Comparison of ENCODE assay signal across 8 cellular contexts in the genomic region with DNA sequence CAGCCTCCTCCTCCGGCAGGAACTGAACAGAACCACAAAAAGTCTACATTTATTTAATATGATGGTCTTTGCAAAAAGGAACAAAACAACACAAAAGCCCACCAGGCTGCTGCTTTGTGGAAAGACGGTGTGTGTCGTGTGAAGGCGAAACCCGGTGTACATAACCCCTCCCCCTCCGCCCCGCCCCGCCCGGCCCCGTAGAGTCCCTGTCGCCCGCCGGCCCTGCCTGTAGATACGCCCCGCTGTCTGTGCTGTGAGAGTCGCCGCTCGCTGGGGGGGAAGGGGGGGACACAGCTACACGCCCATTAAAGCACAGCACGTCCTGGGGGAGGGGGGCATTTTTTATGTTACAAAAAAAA.
DNase-seq lines count a peak whose midpoint lies in the region; ATAC-seq and TF ChIP-seq lines count a peak whose summit lies in the region.

No MANE protein-coding gene starts in this region.

- no peak overlapping the region for H2AK5ac ChIP-seq in mesendoderm (ENCODE audit: low read length)

- no peaks in the 10 kb centered on the region for H3K36me3 ChIP-seq in mesendoderm (ENCODE audit: control insufficient read depth, insufficient read depth, low read length)

- H3K27ac ChIP-seq in mesendoderm (ENCODE audit: low read depth, low read length), result no peak overlapping the region

- no peaks in the 10 kb centered on the region for H3K9me3 Mint-ChIP-seq in activated naive CD4-positive, alpha-beta T cell treated with anti-CD3 and anti-CD28 coated beads, Interleukin-2, amount 50 U/mL, for 72 hours

- no peak overlapping the region for H4K5ac ChIP-seq in mesendoderm (ENCODE audit: low read length)

- TF ChIP-seq CTCF in AG10803 (conservative IDR thresholded peaks at IDR 0.05; ENCODE audit: low read length), result no peak

- no peak overlapping the region for H2BK15ac ChIP-seq in mesendoderm (replicated peaks; ENCODE audit: low read depth)

- no peak overlapping the region for H3K18ac ChIP-seq in mesendoderm (ENCODE audit: low read length)

- H3K4me3 ChIP-seq in AG10803 (ENCODE audit: low read length), result peak overlapping the region; percentile 2; the same call in 1 of the 2 replicates
- H3K4me3 ChIP-seq in mesendoderm (ENCODE audit: low read length), result no peak overlapping the region

- DNase-seq in AG10803 (ENCODE audit: low read depth) (no peak), HuH-7.5 (ENCODE audit: low spot score) (peak; percentile 76), mesendoderm (peak; percentile 44), NOMO-1 (lab: John Stamatoyannopoulos, UW; ENCODE audit: unreplicated experiment in 2 of 2) (no peak)
- DNase-seq in activated naive CD4-positive, alpha-beta T cell treated with anti-CD3 and anti-CD28 coated beads, Interleukin-2, amount 50 U/mL, for 72 hours (ENCODE audit: low spot score in 2 of 2), result no peak

- H4K8ac ChIP-seq in mesendoderm (ENCODE audit: low read depth, low read length), result no peak overlapping the region

- H3K4me2 ChIP-seq in mesendoderm (ENCODE audit: low read length), result peak overlapping the region; percentile 43

- H3K56ac ChIP-seq in mesendoderm (ENCODE audit: low read length), result no peak overlapping the region

- H3K4ac ChIP-seq in mesendoderm (ENCODE audit: low read depth, low read length), result no peak overlapping the region

- H3K4me1 ChIP-seq in mesendoderm (ENCODE audit: control insufficient read depth, low read depth, low read length), result no peaks in the 10 kb centered on the region

- H3K23ac ChIP-seq in mesendoderm (ENCODE audit: low read length), result no peak overlapping the region

- peaks cover 84% of the 10 kb centered on the region for H3K27me3 ChIP-seq in mesendoderm (ENCODE audit: insufficient read depth, low read length, poor library complexity)

- no peaks in the 10 kb centered on the region for H3K79me1 ChIP-seq in mesendoderm (ENCODE audit: low read length)

- no CpG with 5 or more reads among the region's 20 CpGs for WGBS in mesendoderm (ENCODE audit: extremely low coverage, insufficient coverage, low lambda C conversion rate)

- H3K9ac ChIP-seq in mesendoderm (ENCODE audit: low read length), result no peak overlapping the region

- peak overlapping the region in 1 of 2 donors; percentile 53 for H3K27ac Mint-ChIP-seq in activated naive CD4-positive, alpha-beta T cell treated with anti-CD3 and anti-CD28 coated beads, Interleukin-2, amount 50 U/mL, for 72 hours

- H2BK120ac ChIP-seq in mesendoderm (ENCODE audit: low read depth, low read length), result no peak overlapping the region

- peak; percentile 40 to 59 for ATAC-seq in activated naive CD4-positive, alpha-beta T cell treated with anti-CD3 and anti-CD28 coated beads, Interleukin-2, amount 50 U/mL, for 72 hours
- ATAC-seq in HG03139 (IDR thresholded peaks at IDR 0.05; ENCODE audit: unreplicated experiment), result no peak
- ATAC-seq in HG02571 (IDR thresholded peaks at IDR 0.05; ENCODE audit: unreplicated experiment), result no peak
- ATAC-seq in GM18511 (IDR thresholded peaks at IDR 0.05; ENCODE audit: unreplicated experiment), result no peak

- no peak overlapping the region for H2BK5ac ChIP-seq in mesendoderm (ENCODE audit: low read length)

- H3K79me2 ChIP-seq in mesendoderm (ENCODE audit: control insufficient read depth, insufficient read depth, low read length), result no peaks in the 10 kb centered on the region

- H3K36me3 Mint-ChIP-seq in activated naive CD4-positive, alpha-beta T cell treated with anti-CD3 and anti-CD28 coated beads, Interleukin-2, amount 50 U/mL, for 72 hours, result peaks cover 5 to 9% of the 10 kb centered on the region in 2 donors

Comparison
In these comparisons a context has a peak if more than half of its experiments do, and no peak if none do; other contexts are left out.
1. DNase-seq: peak in HuH-7.5 (single experiment) and mesendoderm (single experiment); none in AG10803 (single experiment), activated naive CD4-positive, alpha-beta T cell treated with anti-CD3 and anti-CD28 coated beads, Interleukin-2, amount 50 U/mL, for 72 hours (0 of 2) and NOMO-1 (0 of 2).
2. ATAC-seq: peak in activated naive CD4-positive, alpha-beta T cell treated with anti-CD3 and anti-CD28 coated beads, Interleukin-2, amount 50 U/mL, for 72 hours (2 of 2); none in HG03139 (single experiment), HG02571 (single experiment) and GM18511 (single experiment).